Comparison of ENCODE assay signal across 14 cellular contexts in genomic region chr11:73659961-73660360, GRCh38.
"Had no signal": no experiment of that assay in that cellular context is flagged by ENCODE, and none has a peak within 500 bp of the region (broad histone marks: within the 10 kb centered on the region; RNA-seq: fewer than 3 reads in every experiment).

No MANE protein-coding gene starts in this region.

- H3K36me3 ChIP-seq: heart left ventricle, left lung, spleen had no signal

- H3K4me3 ChIP-seq: body of pancreas had no signal

- H3K27ac ChIP-seq: body of pancreas, heart left ventricle, left lung, psoas muscle, spleen had no signal

- H3K9me3 ChIP-seq: body of pancreas, heart left ventricle, left lung, psoas muscle, spleen had no signal

- H3K27me3 ChIP-seq: body of pancreas, heart left ventricle, left lung had no signal

- FAIRE-seq: endothelial cell of umbilical vein, frontal cortex, islet of Langerhans had no signal

- DNase-seq: activated CD4-positive, alpha-beta T cell treated with anti-CD3 and anti-CD28 coated beads, Interleukin-2, amount 50 U/mL, for 1 hour; activated T-cell treated with anti-CD3 and anti-CD28 coated beads for 4 hours; body of pancreas; left lung; nephron progenitor cell; psoas muscle; spleen; stimulated activated CD4-positive, alpha-beta T cell treated with anti-CD3 and anti-CD28 coated beads, Interleukin-1b, Interleukin-23, amount 100 ng/mL, for 48 hours; stimulated activated naive B cell treated with anti-CD40 and anti-IgM and Interleukin-4, amounts not matched to agents 10 μg/mL and 1 μg/mL and 100 μg/mL, for 72 hours; T-helper 17 cell had no signal

- ATAC-seq: body of pancreas had no signal
